In the genomic region with DNA sequence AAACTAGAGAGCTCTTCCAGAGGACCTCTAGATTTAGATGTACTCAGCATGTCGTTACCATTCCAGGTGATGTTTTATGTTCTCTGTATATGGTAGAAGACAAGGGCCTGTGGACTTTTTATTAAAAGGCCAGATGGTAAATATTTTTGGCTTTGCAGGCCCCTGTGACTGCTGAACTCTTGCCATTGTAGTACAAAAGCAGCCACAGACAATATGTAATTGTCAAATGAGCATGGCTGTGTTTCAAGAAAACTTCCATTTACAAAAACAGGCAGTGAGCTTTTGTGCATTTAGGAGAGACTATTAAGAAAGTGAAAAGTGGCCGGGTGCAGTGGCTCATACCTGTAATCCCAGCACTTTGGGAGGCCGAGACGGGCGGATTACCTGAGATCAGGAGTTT, we compare ENCODE assay signal across 33 cellular contexts. TPM values are rescaled to one million over a fixed set of nuclear protein-coding genes. Genes with fewer than 3 reads are reported as not detected.
"Had no signal": no experiment of that assay in that cellular context is flagged by ENCODE, and none has a peak within 500 bp of the region (broad histone marks: within the 10 kb centered on the region; RNA-seq: fewer than 3 reads in every experiment).

No MANE protein-coding gene starts in this region.

- H3K4me2 ChIP-seq: KMS-11, PC-9 had no signal

- ATAC-seq: activated CD8-positive, alpha-beta memory T cell treated with anti-CD3 and anti-CD28 coated beads, Interleukin-2, amount 10 ng/mL, durations not matched to agents 7 days and 5 days; activated naive CD4-positive, alpha-beta T cell treated with anti-CD3 and anti-CD28 coated beads, Interleukin-2, amount 50 U/mL, for 72 hours; Right ventricle myocardium inferior had no signal

- FAIRE-seq: bronchial epithelial cell, RCC 7860 had no signal

- DNase-seq: activated CD4-positive, alpha-beta memory T cell treated with anti-CD3 and anti-CD28 coated beads, Interleukin-2, amount 10 ng/mL, durations not matched to agents 7 days and 5 days; activated CD4-positive, alpha-beta T cell treated with anti-CD3 and anti-CD28 coated beads for 1 hour; activated CD4-positive, alpha-beta T cell treated with anti-CD3 and anti-CD28 coated beads for 48 hours; activated CD4-positive, CD25-positive, alpha-beta regulatory T cell; activated CD8-positive, alpha-beta memory T cell treated with anti-CD3 and anti-CD28 coated beads for 24 hours; activated CD8-positive, alpha-beta memory T cell treated with anti-CD3 and anti-CD28 coated beads, Interleukin-2, amount 10 ng/mL, durations not matched to agents 7 days and 5 days; activated CD8-positive, alpha-beta memory T cell treated with anti-CD3 and anti-CD28 coated beads, Interleukin-2, amount 50 U/mL, for 48 hours; activated gamma-delta T cell treated with Interleukin-2 at 50 U/mL for 16 hours; activated naive CD4-positive, alpha-beta T cell treated with anti-CD3 and anti-CD28 coated beads for 36 hours; adrenal gland; anterior cingulate cortex; caudate nucleus; MM.1S; MV-4-11; NCI-H1092; NCI-H1436 treated with DMSO at 0.1 percent for 48 hours; NCI-H1694 treated with DMSO at 0.1 percent for 48 hours; NCI-H2029; NCI-H345; NCI-H510A; NCI-H526; NCI-H748 treated with DMSO at 0.1 percent for 48 hours; NK-92 treated with Interleukin-12 subunit alpha and Interleukin-12 subunit beta, amount 100 ng/mL, for 24 hours; PC-9; T1000; WERI-Rb-1 had no signal

- H3K27ac ChIP-seq: adrenal gland, KMS-11, PC-9, RWPE1, WERI-Rb-1 had no signal

- H3K4me3 ChIP-seq: adrenal gland, PC-9 had no signal

- H3K9me3 ChIP-seq: adrenal gland had no signal

- H3K27me3 ChIP-seq: adrenal gland had no signal

- H2AFZ ChIP-seq: PC-9 had no signal

- H3K9ac ChIP-seq: KMS-11 had no signal

RNA-seq across cellular contexts. Expression of gene TMED6, which starts 7.4 kb away (rescaled TPM):
- total RNA-seq: bronchial epithelial cell, LHCN-M2, Right ventricle myocardium inferior had no signal
